In the genomic region with DNA sequence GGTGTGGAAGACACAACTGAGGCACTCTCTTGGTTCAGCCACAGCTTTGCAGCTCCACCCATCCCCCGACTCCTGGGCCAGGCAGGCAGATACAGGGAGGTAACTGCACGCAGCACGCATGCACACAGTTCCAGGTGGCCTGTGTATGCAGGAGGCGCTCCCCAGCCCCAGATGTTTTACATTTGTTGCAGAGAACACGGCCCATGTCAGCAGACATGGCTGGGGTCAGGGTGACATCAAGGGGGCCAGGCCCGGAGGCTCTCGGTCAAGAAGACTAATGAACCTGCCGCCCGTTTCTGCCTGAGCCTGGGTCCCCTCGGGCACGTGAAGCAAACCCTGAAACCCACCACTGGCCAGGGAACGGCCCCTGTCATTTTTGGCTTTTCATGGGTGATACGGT, we compare ENCODE assay signal across 15 cellular contexts. TPM values are rescaled to one million over a fixed set of nuclear protein-coding genes. Genes with fewer than 3 reads are reported as not detected.
DNase-seq lines count a peak whose midpoint lies in the region; ATAC-seq and TF ChIP-seq lines count a peak whose summit lies in the region.
"Had no signal": no experiment of that assay in that cellular context is flagged by ENCODE, and none has a peak within 500 bp of the region (broad histone marks: within the 10 kb centered on the region; RNA-seq: fewer than 3 reads in every experiment).

No MANE protein-coding gene starts in this region.

- no peaks in the 10 kb centered on the region for H3K9me3 ChIP-seq in BLaER1
- H3K9me3 ChIP-seq in BLaER1 treated with 17β-estradiol and CSF1 and Interleukin-3, amounts not matched to agents 10 nM and 100 nM (replicated peaks in 1 of 11) = no peaks in the 10 kb centered on the region
- peaks cover 0 to 4% (median 0%) of the 10 kb centered on the region in 4 donors for H3K9me3 ChIP-seq in sigmoid colon
- H3K9me3 ChIP-seq: A549, Caco-2 had no signal

- H3K27ac ChIP-seq in BLaER1 (no peak overlapping the region), RWPE1 (peak overlapping the region; percentile 12; the same call in 1 of the 2 replicates), sigmoid colon (no peak overlapping the region)
- H3K27ac ChIP-seq in BLaER1 treated with 17β-estradiol and CSF1 and Interleukin-3, amounts not matched to agents 10 nM and 100 nM = no peak overlapping the region
- H3K27ac ChIP-seq: A549 had no signal

- H3K4me3 ChIP-seq in BLaER1 (no peak overlapping the region), sigmoid colon (no peak overlapping the region)
- H3K4me3 ChIP-seq in BLaER1 treated with 17β-estradiol and CSF1 and Interleukin-3, amounts not matched to agents 10 nM and 100 nM = no peak overlapping the region
- H3K4me3 ChIP-seq: A549 had no signal

- no peak for ATAC-seq in HG03565 (IDR thresholded peaks at IDR 0.05; ENCODE audit: unreplicated experiment)
- no peak for ATAC-seq in GM19395 (IDR thresholded peaks at IDR 0.05; ENCODE audit: unreplicated experiment)

- CTCF ChIA-PET in RWPE1 (lab: Yijun Ruan, JAX) = no interaction called here

- POLR2A ChIA-PET in RWPE1 (lab: Yijun Ruan, JAX; ENCODE audit: low non-redundant PET) = no interaction called here

- intact Hi-C loops in sigmoid colon (cut with DNase I) = no loop called here

- no peak for TF ChIP-seq POLR2A in sigmoid colon (IDR thresholded peaks at IDR 0.05)

- H3K4me1 ChIP-seq in BLaER1 (peaks cover 42% of the 10 kb centered on the region), sigmoid colon (peaks cover 0 to 27% (median 17%) of the 10 kb centered on the region in 4 donors)
- peaks cover 0 to 43% (median 29%) of the 10 kb centered on the region in 10 experiments; a peak in 14 of 20 replicates for H3K4me1 ChIP-seq in BLaER1 treated with 17β-estradiol and CSF1 and Interleukin-3, amounts not matched to agents 10 nM and 100 nM
- H3K4me1 ChIP-seq: BE2C, Caco-2 had no signal

- no peak for TF ChIP-seq EP300 in sigmoid colon (IDR thresholded peaks at IDR 0.05)

- no peaks in the 10 kb centered on the region for H4K20me1 ChIP-seq in BLaER1
- H4K20me1 ChIP-seq in BLaER1 treated with 17β-estradiol and CSF1 and Interleukin-3, amounts not matched to agents 10 nM and 100 nM = peaks cover 0 to 16% (median 0%) of the 10 kb centered on the region in 11 experiments; a peak in 2 of 22 replicates

- 71 to 73% methylated on average over 13 of the region's 13 CpGs for WGBS in sigmoid colon, 2 donors

- no peaks in the 10 kb centered on the region for H3K27me3 ChIP-seq in BLaER1
- H3K27me3 ChIP-seq in BLaER1 treated with 17β-estradiol and CSF1 and Interleukin-3, amounts not matched to agents 10 nM and 100 nM = peaks cover 0 to 12% (median 0%) of the 10 kb centered on the region in 11 experiments; a peak in 1 of 22 replicates
- no peaks in the 10 kb centered on the region for H3K27me3 ChIP-seq in sigmoid colon
- H3K27me3 ChIP-seq: BE2C had no signal

- peak overlapping the region; percentile 81 for H3K4me2 ChIP-seq in BLaER1
- peak overlapping the region in 9 of 11 experiments; percentile 18 to 80 (median 61); a peak in 16 of 22 replicates for H3K4me2 ChIP-seq in BLaER1 treated with 17β-estradiol and CSF1 and Interleukin-3, amounts not matched to agents 10 nM and 100 nM
- H3K4me2 ChIP-seq: A549 had no signal

- TF ChIP-seq CTCF in RWPE1 (conservative IDR thresholded peaks at IDR 0.05; ENCODE audit: low read depth) (no peak), sigmoid colon (IDR thresholded peaks at IDR 0.05) (no peak)

- DNase-seq in RWPE1 (ENCODE audit: low spot score) = no peak
- DNase-seq in sigmoid colon = peak; percentile 66
- no peak for DNase-seq in activated CD4-positive, CD25-positive, alpha-beta regulatory T cell treated with anti-CD3 and anti-CD28 coated beads, Interleukin-2, amount 50 U/mL, for 72 hours
- DNase-seq: BE2C; Caco-2; CD8-positive, alpha-beta memory T cell; DND-41; GF-D8 had no signal

- no peaks in the 10 kb centered on the region for H3K36me3 ChIP-seq in BLaER1
- no peaks in the 10 kb centered on the region for H3K36me3 ChIP-seq in BLaER1 treated with 17β-estradiol and CSF1 and Interleukin-3, amounts not matched to agents 10 nM and 100 nM
- peaks cover 0 to 6% (median 0%) of the 10 kb centered on the region in 4 donors for H3K36me3 ChIP-seq in sigmoid colon
- H3K36me3 ChIP-seq: BE2C had no signal

- no peak overlapping the region for H3K9ac ChIP-seq in BLaER1
- H3K9ac ChIP-seq in BLaER1 treated with 17β-estradiol and CSF1 and Interleukin-3, amounts not matched to agents 10 nM and 100 nM = peak overlapping the region in 1 of 11 experiments; percentile 23; a peak in 1 of 22 replicates

RNA-seq across cellular contexts. Expression of a gene that starts 57.3 kb away (rescaled TPM):
- total RNA-seq in sigmoid colon = 10 to 100 TPM; 53.9 to 92.2 (median 79.3) TPM
- 10 to 100 TPM in 1 of 3 donors, 1 to 10 TPM in 1, under 1 TPM in 1; 0.92 to 22.8 (median 3.8) TPM for polyA plus RNA-seq in sigmoid colon
- total RNA-seq: Caco-2; CD8-positive, alpha-beta memory T cell; HT-29 had no signal
- polyA plus RNA-seq: CD8-positive, alpha-beta memory T cell; IgD-negative memory B cell had no signal
